1 cellular context compared by ENCODE assay signal in the genomic region with DNA sequence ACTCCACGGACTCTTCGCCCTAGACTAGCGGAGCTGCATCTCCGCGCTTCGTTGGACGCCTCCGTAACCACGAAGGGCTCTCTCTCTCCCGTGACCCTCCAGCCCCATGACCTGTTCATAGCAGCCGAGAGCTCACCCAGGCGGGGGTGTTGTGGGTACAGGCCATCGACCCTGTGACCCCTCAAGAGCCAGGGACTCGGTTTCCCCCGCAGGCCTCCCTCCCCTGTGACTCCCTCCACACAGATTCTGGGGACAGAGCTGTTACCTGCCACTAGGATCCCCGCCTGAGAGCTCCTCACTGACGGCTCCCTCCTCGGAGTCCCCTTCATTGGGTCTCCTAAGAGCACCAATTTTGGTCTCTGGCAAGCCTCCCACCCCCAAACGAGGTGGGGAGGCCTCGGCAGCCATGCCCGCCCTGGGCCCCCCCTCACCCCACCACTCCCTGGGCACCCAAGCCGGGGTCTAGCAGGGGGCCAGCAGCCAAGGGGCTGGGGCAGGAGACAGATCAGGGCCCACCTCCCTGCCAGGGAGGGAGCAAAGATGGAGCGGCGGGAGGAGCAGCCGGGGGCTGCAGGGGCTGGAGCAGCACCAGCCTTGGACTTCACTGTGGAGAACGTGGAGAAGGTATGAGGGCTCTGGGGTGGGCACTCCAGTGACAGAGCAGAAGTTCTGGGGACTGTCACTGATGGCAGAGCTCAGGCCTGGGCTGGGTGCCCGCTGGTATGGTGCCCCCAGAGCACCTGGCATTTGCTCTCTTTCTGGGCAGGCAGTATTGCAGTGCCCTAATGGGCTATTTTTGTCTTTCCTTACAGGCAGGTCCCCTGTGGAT.
TF ChIP-seq lines count a peak whose summit lies in the region.

No MANE protein-coding gene starts in this region.

TF ChIP-seq in HepG2, 621 proteins besides CTCF, POLR2A, EP300 and RAD21:
- TF ChIP-seq ZSCAN21 (CRISPR knock-in tag; IDR thresholded peaks at IDR 0.05; ENCODE audit: borderline replicate concordance) = peak; percentile 5; the same call in 1 of the 2 replicates
- no peak for TF ChIP-seq ZZZ3 (CRISPR knock-in tag; IDR thresholded peaks at IDR 0.05; ENCODE audit: borderline replicate concordance)
- TF ChIP-seq, protein P1, sequence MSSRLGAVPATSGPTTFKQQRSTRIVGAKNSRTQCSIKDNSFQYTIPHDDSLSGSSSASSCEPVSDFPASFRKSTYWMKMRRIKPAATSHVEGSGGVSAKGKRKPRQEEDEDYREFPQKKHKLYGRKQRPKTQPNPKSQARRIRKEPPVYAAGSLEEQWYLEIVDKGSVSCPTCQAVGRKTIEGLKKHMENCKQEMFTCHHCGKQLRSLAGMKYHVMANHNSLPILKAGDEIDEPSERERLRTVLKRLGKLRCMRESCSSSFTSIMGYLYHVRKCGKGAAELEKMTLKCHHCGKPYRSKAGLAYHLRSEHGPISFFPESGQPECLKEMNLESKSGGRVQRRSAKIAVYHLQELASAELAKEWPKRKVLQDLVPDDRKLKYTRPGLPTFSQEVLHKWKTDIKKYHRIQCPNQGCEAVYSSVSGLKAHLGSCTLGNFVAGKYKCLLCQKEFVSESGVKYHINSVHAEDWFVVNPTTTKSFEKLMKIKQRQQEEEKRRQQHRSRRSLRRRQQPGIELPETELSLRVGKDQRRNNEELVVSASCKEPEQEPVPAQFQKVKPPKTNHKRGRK (CRISPR knock-in tag; IDR thresholded peaks at IDR 0.05) = 0 out of 2 replicates have a peak, but pooled peaks have one; percentile 17
- no peak for TF ChIP-seq MTA1 (CRISPR knock-in tag; IDR thresholded peaks at IDR 0.05; ENCODE audit: borderline replicate concordance)
- TF ChIP-seq HES4 (CRISPR knock-in tag; IDR thresholded peaks at IDR 0.05; ENCODE audit: borderline replicate concordance) = 0 out of 2 replicates have a peak, but pooled peaks have one; percentile 6
- TF ChIP-seq, protein P2, sequence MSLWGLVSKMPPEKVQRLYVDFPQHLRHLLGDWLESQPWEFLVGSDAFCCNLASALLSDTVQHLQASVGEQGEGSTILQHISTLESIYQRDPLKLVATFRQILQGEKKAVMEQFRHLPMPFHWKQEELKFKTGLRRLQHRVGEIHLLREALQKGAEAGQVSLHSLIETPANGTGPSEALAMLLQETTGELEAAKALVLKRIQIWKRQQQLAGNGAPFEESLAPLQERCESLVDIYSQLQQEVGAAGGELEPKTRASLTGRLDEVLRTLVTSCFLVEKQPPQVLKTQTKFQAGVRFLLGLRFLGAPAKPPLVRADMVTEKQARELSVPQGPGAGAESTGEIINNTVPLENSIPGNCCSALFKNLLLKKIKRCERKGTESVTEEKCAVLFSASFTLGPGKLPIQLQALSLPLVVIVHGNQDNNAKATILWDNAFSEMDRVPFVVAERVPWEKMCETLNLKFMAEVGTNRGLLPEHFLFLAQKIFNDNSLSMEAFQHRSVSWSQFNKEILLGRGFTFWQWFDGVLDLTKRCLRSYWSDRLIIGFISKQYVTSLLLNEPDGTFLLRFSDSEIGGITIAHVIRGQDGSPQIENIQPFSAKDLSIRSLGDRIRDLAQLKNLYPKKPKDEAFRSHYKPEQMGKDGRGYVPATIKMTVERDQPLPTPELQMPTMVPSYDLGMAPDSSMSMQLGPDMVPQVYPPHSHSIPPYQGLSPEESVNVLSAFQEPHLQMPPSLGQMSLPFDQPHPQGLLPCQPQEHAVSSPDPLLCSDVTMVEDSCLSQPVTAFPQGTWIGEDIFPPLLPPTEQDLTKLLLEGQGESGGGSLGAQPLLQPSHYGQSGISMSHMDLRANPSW (CRISPR knock-in tag; IDR thresholded peaks at IDR 0.05; ENCODE audit: borderline replicate concordance) = 0 out of 2 replicates have a peak, but pooled peaks have one; percentile 11
- no peak for TF ChIP-seq NAIF1 (CRISPR knock-in tag; IDR thresholded peaks at IDR 0.05; ENCODE audit: borderline replicate concordance)
- TF ChIP-seq ZFP41 (CRISPR knock-in tag; IDR thresholded peaks at IDR 0.05; ENCODE audit: borderline replicate concordance) = 0 out of 2 replicates have a peak, but pooled peaks have one; percentile 84
- TF ChIP-seq RXRA (CRISPR knock-in tag; IDR thresholded peaks at IDR 0.05) = no peak
- TF ChIP-seq, protein P3, sequence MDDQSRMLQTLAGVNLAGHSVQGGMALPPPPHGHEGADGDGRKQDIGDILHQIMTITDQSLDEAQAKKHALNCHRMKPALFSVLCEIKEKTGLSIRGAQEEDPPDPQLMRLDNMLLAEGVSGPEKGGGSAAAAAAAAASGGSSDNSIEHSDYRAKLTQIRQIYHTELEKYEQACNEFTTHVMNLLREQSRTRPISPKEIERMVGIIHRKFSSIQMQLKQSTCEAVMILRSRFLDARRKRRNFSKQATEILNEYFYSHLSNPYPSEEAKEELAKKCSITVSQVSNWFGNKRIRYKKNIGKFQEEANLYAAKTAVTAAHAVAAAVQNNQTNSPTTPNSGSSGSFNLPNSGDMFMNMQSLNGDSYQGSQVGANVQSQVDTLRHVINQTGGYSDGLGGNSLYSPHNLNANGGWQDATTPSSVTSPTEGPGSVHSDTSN (CRISPR knock-in tag; IDR thresholded peaks at IDR 0.05; ENCODE audit: borderline replicate concordance) = 0 out of 2 replicates have a peak, but pooled peaks have one; percentile 15
- TF ChIP-seq ZNF235 (CRISPR knock-in tag; IDR thresholded peaks at IDR 0.05; ENCODE audit: borderline replicate concordance) = 0 out of 2 replicates have a peak, but pooled peaks have one; percentile 40
- no peak for TF ChIP-seq PHF20 (CRISPR knock-in tag; IDR thresholded peaks at IDR 0.05)
- 0 out of 2 replicates have a peak, but pooled peaks have one; percentile 23 for TF ChIP-seq ZNF567 (CRISPR knock-in tag; IDR thresholded peaks at IDR 0.05; ENCODE audit: borderline replicate concordance)
- peak; percentile 19; the same call in 1 of the 2 replicates for TF ChIP-seq ZNF839 (CRISPR knock-in tag; IDR thresholded peaks at IDR 0.05; ENCODE audit: borderline replicate concordance)
- TF ChIP-seq ZNF83 (CRISPR knock-in tag; IDR thresholded peaks at IDR 0.05; ENCODE audit: borderline replicate concordance) = 0 out of 2 replicates have a peak, but pooled peaks have one; percentile 94
- TF ChIP-seq, protein P4, sequence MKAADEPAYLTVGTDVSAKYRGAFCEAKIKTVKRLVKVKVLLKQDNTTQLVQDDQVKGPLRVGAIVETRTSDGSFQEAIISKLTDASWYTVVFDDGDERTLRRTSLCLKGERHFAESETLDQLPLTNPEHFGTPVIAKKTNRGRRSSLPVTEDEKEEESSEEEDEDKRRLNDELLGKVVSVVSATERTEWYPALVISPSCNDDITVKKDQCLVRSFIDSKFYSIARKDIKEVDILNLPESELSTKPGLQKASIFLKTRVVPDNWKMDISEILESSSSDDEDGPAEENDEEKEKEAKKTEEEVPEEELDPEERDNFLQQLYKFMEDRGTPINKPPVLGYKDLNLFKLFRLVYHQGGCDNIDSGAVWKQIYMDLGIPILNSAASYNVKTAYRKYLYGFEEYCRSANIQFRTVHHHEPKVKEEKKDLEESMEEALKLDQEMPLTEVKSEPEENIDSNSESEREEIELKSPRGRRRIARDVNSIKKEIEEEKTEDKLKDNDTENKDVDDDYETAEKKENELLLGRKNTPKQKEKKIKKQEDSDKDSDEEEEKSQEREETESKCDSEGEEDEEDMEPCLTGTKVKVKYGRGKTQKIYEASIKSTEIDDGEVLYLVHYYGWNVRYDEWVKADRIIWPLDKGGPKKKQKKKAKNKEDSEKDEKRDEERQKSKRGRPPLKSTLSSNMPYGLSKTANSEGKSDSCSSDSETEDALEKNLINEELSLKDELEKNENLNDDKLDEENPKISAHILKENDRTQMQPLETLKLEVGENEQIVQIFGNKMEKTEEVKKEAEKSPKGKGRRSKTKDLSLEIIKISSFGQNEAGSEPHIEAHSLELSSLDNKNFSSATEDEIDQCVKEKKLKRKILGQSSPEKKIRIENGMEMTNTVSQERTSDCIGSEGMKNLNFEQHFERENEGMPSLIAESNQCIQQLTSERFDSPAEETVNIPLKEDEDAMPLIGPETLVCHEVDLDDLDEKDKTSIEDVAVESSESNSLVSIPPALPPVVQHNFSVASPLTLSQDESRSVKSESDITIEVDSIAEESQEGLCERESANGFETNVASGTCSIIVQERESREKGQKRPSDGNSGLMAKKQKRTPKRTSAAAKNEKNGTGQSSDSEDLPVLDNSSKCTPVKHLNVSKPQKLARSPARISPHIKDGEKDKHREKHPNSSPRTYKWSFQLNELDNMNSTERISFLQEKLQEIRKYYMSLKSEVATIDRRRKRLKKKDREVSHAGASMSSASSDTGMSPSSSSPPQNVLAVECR (CRISPR knock-in tag; IDR thresholded peaks at IDR 0.05; ENCODE audit: borderline replicate concordance) = peak; percentile 57; the same call in 1 of the 2 replicates
- no peak for TF ChIP-seq NCOR1 (IDR thresholded peaks at IDR 0.05; ENCODE audit: borderline replicate concordance, low read length)
- TF ChIP-seq HHEX (CRISPR knock-in tag; IDR thresholded peaks at IDR 0.05) = no peak
- TF ChIP-seq, protein P5, sequence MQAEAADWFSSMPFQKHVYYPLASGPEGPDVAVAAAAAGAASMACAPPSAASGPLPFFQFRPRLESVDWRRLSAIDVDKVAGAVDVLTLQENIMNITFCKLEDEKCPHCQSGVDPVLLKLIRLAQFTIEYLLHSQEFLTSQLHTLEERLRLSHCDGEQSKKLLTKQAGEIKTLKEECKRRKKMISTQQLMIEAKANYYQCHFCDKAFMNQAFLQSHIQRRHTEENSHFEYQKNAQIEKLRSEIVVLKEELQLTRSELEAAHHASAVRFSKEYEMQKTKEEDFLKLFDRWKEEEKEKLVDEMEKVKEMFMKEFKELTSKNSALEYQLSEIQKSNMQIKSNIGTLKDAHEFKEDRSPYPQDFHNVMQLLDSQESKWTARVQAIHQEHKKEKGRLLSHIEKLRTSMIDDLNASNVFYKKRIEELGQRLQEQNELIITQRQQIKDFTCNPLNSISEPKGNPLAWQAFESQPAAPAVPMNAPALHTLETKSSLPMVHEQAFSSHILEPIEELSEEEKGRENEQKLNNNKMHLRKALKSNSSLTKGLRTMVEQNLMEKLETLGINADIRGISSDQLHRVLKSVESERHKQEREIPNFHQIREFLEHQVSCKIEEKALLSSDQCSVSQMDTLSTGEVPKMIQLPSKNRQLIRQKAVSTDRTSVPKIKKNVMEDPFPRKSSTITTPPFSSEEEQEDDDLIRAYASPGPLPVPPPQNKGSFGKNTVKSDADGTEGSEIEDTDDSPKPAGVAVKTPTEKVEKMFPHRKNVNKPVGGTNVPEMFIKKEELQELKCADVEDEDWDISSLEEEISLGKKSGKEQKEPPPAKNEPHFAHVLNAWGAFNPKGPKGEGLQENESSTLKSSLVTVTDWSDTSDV (CRISPR knock-in tag; IDR thresholded peaks at IDR 0.05) = no peak
- TF ChIP-seq ZNF333 (CRISPR knock-in tag; IDR thresholded peaks at IDR 0.05; ENCODE audit: borderline replicate concordance) = peak; percentile 78; the same call in 1 of the 2 replicates
- 0 out of 2 replicates have a peak, but pooled peaks have one; percentile 33 for TF ChIP-seq TOPORS (CRISPR knock-in tag; IDR thresholded peaks at IDR 0.05)
- TF ChIP-seq ZNF776 (CRISPR knock-in tag; IDR thresholded peaks at IDR 0.05) = peak; percentile 3; the same call in 1 of the 2 replicates
- TF ChIP-seq ZNF569 (CRISPR knock-in tag; IDR thresholded peaks at IDR 0.05; ENCODE audit: borderline replicate concordance) = peak; percentile 16; the same call in 1 of the 2 replicates
- no peak; the same call in 1 of the 2 replicates for TF ChIP-seq ZNF546 (CRISPR knock-in tag; conservative IDR thresholded peaks at IDR 0.05)
- peak; percentile 4; the same call in 1 of the 2 replicates for TF ChIP-seq FOXC1 (CRISPR knock-in tag; IDR thresholded peaks at IDR 0.05; ENCODE audit: borderline replicate concordance)
- TF ChIP-seq KDM5A (IDR thresholded peaks at IDR 0.05; ENCODE audit: borderline replicate concordance, low read length) = 0 out of 2 replicates have a peak, but pooled peaks have one; percentile 26
- TF ChIP-seq, protein P6, sequence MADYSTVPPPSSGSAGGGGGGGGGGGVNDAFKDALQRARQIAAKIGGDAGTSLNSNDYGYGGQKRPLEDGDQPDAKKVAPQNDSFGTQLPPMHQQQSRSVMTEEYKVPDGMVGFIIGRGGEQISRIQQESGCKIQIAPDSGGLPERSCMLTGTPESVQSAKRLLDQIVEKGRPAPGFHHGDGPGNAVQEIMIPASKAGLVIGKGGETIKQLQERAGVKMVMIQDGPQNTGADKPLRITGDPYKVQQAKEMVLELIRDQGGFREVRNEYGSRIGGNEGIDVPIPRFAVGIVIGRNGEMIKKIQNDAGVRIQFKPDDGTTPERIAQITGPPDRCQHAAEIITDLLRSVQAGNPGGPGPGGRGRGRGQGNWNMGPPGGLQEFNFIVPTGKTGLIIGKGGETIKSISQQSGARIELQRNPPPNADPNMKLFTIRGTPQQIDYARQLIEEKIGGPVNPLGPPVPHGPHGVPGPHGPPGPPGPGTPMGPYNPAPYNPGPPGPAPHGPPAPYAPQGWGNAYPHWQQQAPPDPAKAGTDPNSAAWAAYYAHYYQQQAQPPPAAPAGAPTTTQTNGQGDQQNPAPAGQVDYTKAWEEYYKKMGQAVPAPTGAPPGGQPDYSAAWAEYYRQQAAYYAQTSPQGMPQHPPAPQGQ (CRISPR knock-in tag; IDR thresholded peaks at IDR 0.05; ENCODE audit: borderline replicate concordance) = no peak
- no peak for TF ChIP-seq HNRNPK (IDR thresholded peaks at IDR 0.05; ENCODE audit: low read depth, low read length, poor library complexity, severe bottlenecking)
- peak; percentile 2; the same call in 1 of the 2 replicates for TF ChIP-seq FOSL2 (CRISPR knock-in tag; IDR thresholded peaks at IDR 0.05)
- TF ChIP-seq ZSCAN30 (CRISPR knock-in tag; IDR thresholded peaks at IDR 0.05) = no peak
- TF ChIP-seq, protein P7, sequence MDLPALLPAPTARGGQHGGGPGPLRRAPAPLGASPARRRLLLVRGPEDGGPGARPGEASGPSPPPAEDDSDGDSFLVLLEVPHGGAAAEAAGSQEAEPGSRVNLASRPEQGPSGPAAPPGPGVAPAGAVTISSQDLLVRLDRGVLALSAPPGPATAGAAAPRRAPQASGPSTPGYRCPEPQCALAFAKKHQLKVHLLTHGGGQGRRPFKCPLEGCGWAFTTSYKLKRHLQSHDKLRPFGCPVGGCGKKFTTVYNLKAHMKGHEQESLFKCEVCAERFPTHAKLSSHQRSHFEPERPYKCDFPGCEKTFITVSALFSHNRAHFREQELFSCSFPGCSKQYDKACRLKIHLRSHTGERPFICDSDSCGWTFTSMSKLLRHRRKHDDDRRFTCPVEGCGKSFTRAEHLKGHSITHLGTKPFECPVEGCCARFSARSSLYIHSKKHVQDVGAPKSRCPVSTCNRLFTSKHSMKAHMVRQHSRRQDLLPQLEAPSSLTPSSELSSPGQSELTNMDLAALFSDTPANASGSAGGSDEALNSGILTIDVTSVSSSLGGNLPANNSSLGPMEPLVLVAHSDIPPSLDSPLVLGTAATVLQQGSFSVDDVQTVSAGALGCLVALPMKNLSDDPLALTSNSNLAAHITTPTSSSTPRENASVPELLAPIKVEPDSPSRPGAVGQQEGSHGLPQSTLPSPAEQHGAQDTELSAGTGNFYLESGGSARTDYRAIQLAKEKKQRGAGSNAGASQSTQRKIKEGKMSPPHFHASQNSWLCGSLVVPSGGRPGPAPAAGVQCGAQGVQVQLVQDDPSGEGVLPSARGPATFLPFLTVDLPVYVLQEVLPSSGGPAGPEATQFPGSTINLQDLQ (CRISPR knock-in tag; IDR thresholded peaks at IDR 0.05) = peak; percentile 76; the same call in 1 of the 2 replicates
- TF ChIP-seq SOX6 (IDR thresholded peaks at IDR 0.05) = no peak
- TF ChIP-seq SOX6 (CRISPR knock-in tag; IDR thresholded peaks at IDR 0.05) = no peak
